ENCODE assay signal across 29 cellular contexts in the genomic region with DNA sequence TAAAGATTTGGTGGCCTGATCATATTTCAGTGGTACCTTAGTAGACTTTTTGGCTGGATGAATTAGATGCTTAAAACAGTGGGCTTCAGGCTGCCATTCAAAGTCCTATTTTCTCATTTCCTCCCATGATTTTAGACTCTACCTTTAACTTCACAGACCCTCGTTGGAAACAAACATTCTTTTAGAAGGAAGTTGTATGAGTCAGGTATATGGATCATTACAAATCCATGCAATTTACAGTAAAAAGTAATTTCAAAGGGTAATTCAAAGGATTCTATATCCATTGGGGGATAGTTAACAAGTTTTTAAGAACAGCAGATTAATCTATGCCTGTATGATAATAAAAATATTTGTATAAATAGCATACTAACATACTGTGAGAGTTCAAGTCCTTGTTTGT.
"Had no signal": no experiment of that assay in that cellular context is flagged by ENCODE, and none has a peak within 500 bp of the region (broad histone marks: within the 10 kb centered on the region; RNA-seq: fewer than 3 reads in every experiment).

No MANE protein-coding gene starts in this region.

- H3K4me1 ChIP-seq: colonic mucosa, esophagus muscularis mucosa, esophagus squamous epithelium, foreskin keratinocyte, gastrocnemius medialis, gastroesophageal sphincter, heart left ventricle, heart right ventricle had no signal

- H3K4me3 ChIP-seq: colonic mucosa, coronary artery, dorsolateral prefrontal cortex, esophagus muscularis mucosa, esophagus squamous epithelium, gastrocnemius medialis, gastroesophageal sphincter, heart left ventricle, heart right ventricle, hepatocyte had no signal

- ATAC-seq: effector memory CD8-positive, alpha-beta T cell; esophagus mucosa; foreskin keratinocyte; gastrocnemius medialis; gastroesophageal sphincter; heart left ventricle; heart right ventricle had no signal

- H3K27ac ChIP-seq: colonic mucosa, coronary artery, dorsolateral prefrontal cortex, epithelial cell of prostate, esophagus muscularis mucosa, esophagus squamous epithelium, foreskin keratinocyte, gastrocnemius medialis, gastroesophageal sphincter, heart left ventricle, heart right ventricle, hepatocyte had no signal

- H3K9me3 ChIP-seq: colonic mucosa, esophagus muscularis mucosa, esophagus squamous epithelium, gastrocnemius medialis, gastroesophageal sphincter, heart left ventricle had no signal

- H3K27me3 ChIP-seq: colonic mucosa, esophagus muscularis mucosa, esophagus squamous epithelium, foreskin keratinocyte, gastrocnemius medialis, gastroesophageal sphincter, heart left ventricle, heart right ventricle, hepatocyte had no signal

- H3K4me2 ChIP-seq: hepatocyte had no signal

- H3K79me2 ChIP-seq: hepatocyte had no signal

- FAIRE-seq: colon, endometrium, endothelial cell of umbilical vein, frontal cortex had no signal

- H2AFZ ChIP-seq: hepatocyte had no signal

- H3K36me3 ChIP-seq: colonic mucosa, esophagus muscularis mucosa, esophagus squamous epithelium, gastrocnemius medialis, gastroesophageal sphincter, heart left ventricle, heart right ventricle had no signal

- DNase-seq: colonic mucosa; cortex of kidney; dermis blood vessel endothelial cell; dorsolateral prefrontal cortex; effector CD4-positive, alpha-beta T cell; effector CD8-positive, alpha-beta T cell; effector memory CD4-positive, alpha-beta T cell; effector memory CD8-positive, alpha-beta T cell; endodermal cell; erythroblast; esophagus squamous epithelium; foreskin fibroblast; foreskin keratinocyte; foreskin melanocyte; gastrocnemius medialis; glutamatergic neuron; head of caudate nucleus; heart left ventricle; heart right ventricle had no signal
